ENCODE assay signal across 8 cellular contexts in the genomic region with DNA sequence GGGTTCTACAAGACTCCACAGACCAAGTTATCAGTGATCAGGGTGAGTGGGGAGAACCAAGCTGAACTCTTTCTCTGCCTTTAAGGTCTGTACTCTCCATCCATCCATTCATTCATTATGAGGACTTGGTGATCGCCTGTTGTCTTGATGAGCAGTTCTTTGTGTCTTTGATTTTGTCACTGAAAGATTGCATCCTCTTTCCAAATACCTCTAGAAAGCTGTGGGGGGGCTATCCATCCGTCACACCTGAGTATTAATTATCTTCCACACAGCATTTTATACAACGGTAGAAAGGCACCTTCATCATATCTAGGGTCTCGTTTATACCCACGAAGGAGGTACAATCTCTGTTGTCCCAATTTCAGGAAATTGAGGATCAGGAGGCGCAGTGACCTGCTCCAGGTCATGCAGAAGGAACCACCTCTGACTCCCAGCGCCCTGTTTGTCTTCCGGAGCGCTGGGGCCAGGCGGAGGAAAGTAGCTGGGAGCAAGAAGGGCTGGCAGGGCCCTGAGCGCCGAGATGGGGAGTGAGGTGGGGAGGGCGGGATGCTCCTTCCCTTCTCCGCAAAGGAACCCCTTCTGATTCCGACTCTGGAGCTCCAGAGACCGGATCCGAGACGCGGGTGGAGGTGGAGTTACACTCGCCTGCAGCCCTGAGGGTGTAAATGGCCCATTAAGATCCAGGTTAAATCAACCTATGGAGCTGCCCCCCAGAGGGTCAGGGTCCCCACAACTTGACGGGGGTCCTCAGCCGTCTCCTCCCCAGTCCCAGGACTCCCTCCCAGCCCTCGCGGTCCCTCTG. TPM values are rescaled to one million over a fixed set of nuclear protein-coding genes. Genes with fewer than 3 reads are reported as not detected.
DNase-seq lines count a peak whose midpoint lies in the region; ATAC-seq, FAIRE-seq and TF ChIP-seq lines count a peak whose summit lies in the region.

No MANE protein-coding gene starts in this region.

- H3K27ac ChIP-seq in DND-41 (ENCODE audit: low read length) (0 out of 2 replicates have a peak overlapping the region, but pooled peaks have one; percentile 28), colonic mucosa (no peak overlapping the region)

- H3K36me3 ChIP-seq in DND-41 (ENCODE audit: insufficient read depth, low read length) (no peaks in the 10 kb centered on the region), colonic mucosa (no peaks in the 10 kb centered on the region)

- peaks cover 18 to 30% (median 25%) of the 10 kb centered on the region in 3 donors for H3K4me1 Mint-ChIP-seq in naive B cell

- peaks cover 0 to 2% (median 0%) of the 10 kb centered on the region in 7 donors for H3K9me3 Mint-ChIP-seq in naive B cell

- H3K4me3 ChIP-seq in DND-41 (ENCODE audit: low read depth in 1 of 2, low read length in 2 of 2) (peak overlapping the region in 1 of 2 experiments; percentile 52; a peak in 2 of 4 replicates), colonic mucosa (peak overlapping the region; percentile 74)

- TF ChIP-seq CTCF in DND-41 (IDR thresholded peaks at IDR 0.05; ENCODE audit: borderline replicate concordance, extremely low read depth, low read length, poor library complexity, severe bottlenecking), result no peak
- TF ChIP-seq CTCF in colonic mucosa (IDR thresholded peaks at IDR 0.05), result no peak

- peak; percentile 49 for FAIRE-seq in HTR-8/SVneo (lab: Jason Lieb, UNC)

- no peaks in the 10 kb centered on the region for H3K36me3 Mint-ChIP-seq in naive B cell

- no peaks in the 10 kb centered on the region for H3K27me3 Mint-ChIP-seq in naive B cell

- H3K4me3 Mint-ChIP-seq in naive B cell, result peak overlapping the region; percentile 88 to 96 (median 91)

- intact Hi-C loops in colonic mucosa (cut with DNase I), result no loop called here

- H3K4me1 ChIP-seq in DND-41 (ENCODE audit: insufficient read depth, low read length), result peaks cover 14% of the 10 kb centered on the region
- no peaks in the 10 kb centered on the region for H3K4me1 ChIP-seq in colonic mucosa

- H3K9me3 ChIP-seq in DND-41 (ENCODE audit: insufficient read depth, low read length, severe bottlenecking) (no peaks in the 10 kb centered on the region), colonic mucosa (no peaks in the 10 kb centered on the region)

- H3K27me3 ChIP-seq in DND-41 (ENCODE audit: insufficient read depth, low read length, poor library complexity), result no peaks in the 10 kb centered on the region
- H3K27me3 ChIP-seq in colonic mucosa, result no peaks in the 10 kb centered on the region

- ATAC-seq in DND-41 (ENCODE audit: insufficient read depth, low read depth), result no peak
- ATAC-seq in GM21390 (IDR thresholded peaks at IDR 0.05; ENCODE audit: unreplicated experiment), result peak; percentile 45
- ATAC-seq in naive B cell (ENCODE audit: low read depth in 2 of 2), result peak in 1 of 2 donors; percentile 34

- peaks cover 6% of the 10 kb centered on the region for H4K20me1 ChIP-seq in DND-41 (ENCODE audit: insufficient read depth, low read length)

- H3K4me2 ChIP-seq in DND-41 (ENCODE audit: insufficient read depth, low read length), result peak overlapping the region; percentile 82

- H3K27ac Mint-ChIP-seq in naive B cell, result peak overlapping the region in 5 of 6 donors; percentile 51 to 94 (median 87)

- 0 out of 2 replicates have a peak, but pooled peaks cover 3% of the 10 kb centered on the region for H3K79me2 ChIP-seq in DND-41 (ENCODE audit: insufficient read depth, low read length)

- H3K9ac ChIP-seq in DND-41 (ENCODE audit: low read depth, low read length) (peak overlapping the region; percentile 33; the same call in 1 of the 2 replicates), colonic mucosa (ENCODE audit: low read depth in 2 of 2, low read length in 2 of 2) (peak overlapping the region; percentile 43 to 76)

- H2AFZ ChIP-seq in DND-41 (ENCODE audit: low read depth, low read length), result peak overlapping the region; percentile 64

- DNase-seq in DND-41 (no peak), HTR-8/SVneo (ENCODE audit: insufficient read length, low spot score) (no peak), colonic mucosa (no peak), naive B cell (peak; percentile 4), NCI-H510A (lab: John Stamatoyannopoulos, UW) (no peak), cerebellum (ENCODE audit: low spot score) (no peak), DMS114 treated with DMSO at 0.1 percent for 48 hours (lab: John Stamatoyannopoulos, UW; ENCODE audit: unreplicated experiment) (no peak)

RNA-seq across cellular contexts. Expression of a gene that starts 0.6 kb away (rescaled TPM):
- total RNA-seq in colonic mucosa, result 10 to 100 TPM; 12.9 to 25.6 TPM
- 10 to 100 TPM in 1 of 6 donors, 1 to 10 TPM in 5; 1.9 to 10.0 (median 4.8) TPM for polyA plus RNA-seq in naive B cell (ENCODE audit: low read depth in 6 of 6)
- total RNA-seq in cerebellum, result 139 TPM

RNA-seq across cellular contexts. Expression of a gene that starts 52.3 kb away (rescaled TPM):
- total RNA-seq in colonic mucosa (10 to 100 TPM; 16.1 to 26.8 TPM), cerebellum (30.4 TPM)
- 10 to 100 TPM in 4 of 6 donors, 1 to 10 TPM in 2; 8.3 to 20.7 (median 13.7) TPM for polyA plus RNA-seq in naive B cell (ENCODE audit: low read depth in 6 of 6)
